In genomic region chr1:175132456-175132855, GRCh38 we compare ENCODE assay signal across 1 cellular context.
TF ChIP-seq lines count a peak whose summit lies in the region.

No MANE protein-coding gene starts in this region.

TF ChIP-seq in H1, 55 proteins besides CTCF, POLR2A, EP300 and RAD21:
- TF ChIP-seq BRCA1 (IDR thresholded peaks at IDR 0.05; ENCODE audit: low read depth, low read length) = no peak
- no peak for TF ChIP-seq SP2 (IDR thresholded peaks at IDR 0.05; ENCODE audit: low read length)
- TF ChIP-seq CBX5 (IDR thresholded peaks at IDR 0.05; ENCODE audit: low read depth, low read length) = no peak
- TF ChIP-seq ASH2L (IDR thresholded peaks at IDR 0.05; ENCODE audit: low read length) = no peak
- no peak for TF ChIP-seq POLR2AphosphoS5 (IDR thresholded peaks at IDR 0.05; ENCODE audit: low read depth, low read length)
- TF ChIP-seq NRF1 (IDR thresholded peaks at IDR 0.05; ENCODE audit: low read depth, low read length) = no peak
